ENCODE assay signal across 12 cellular contexts in the genomic region with DNA sequence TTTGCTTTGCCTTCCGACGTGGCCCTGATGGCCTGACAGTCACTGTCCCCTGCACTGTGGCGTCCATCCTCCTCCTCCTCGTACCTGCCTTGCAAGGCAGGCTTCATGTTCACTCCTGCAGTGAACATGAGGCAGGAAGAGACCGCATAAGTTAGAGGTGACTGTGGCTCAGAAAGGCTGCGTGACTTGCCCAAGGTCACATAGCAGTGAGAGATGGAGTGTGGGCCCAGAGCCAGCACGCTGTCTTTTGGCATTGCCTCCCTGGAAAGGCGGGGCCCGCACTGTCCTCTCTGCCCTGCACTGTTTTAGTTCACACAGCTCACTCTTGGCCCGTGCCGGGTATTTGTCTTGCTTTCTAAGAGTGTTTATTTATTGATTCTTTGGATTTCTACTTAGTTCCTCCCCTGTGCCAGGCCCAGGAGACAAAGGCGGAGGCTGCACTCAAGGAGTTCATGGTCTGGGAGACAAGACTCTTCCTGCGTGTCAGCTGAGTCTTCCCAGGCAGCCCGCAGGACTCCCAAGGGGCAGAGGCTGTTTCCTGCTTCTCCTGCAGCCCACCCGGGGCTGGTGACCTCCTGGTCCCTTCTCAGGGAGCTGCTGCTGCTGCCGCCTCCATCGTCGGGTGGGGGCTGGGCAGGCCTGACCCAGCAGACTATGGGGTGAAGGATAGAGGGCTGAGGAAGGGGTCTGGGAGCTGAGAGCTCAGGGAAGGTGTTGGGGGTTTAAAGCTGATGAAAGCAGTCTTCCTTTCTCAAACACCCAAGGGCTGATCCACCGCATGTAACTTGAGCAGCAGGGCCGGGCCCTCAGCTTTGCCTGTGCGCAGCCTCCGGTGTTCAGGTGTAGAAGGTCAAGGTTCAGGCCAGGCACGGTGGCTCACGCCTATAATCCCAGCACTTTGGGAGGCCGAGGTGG. TPM values are rescaled to one million over a fixed set of nuclear protein-coding genes. Genes with fewer than 3 reads are reported as not detected.
DNase-seq lines count a peak whose midpoint lies in the region; ATAC-seq, FAIRE-seq and TF ChIP-seq lines count a peak whose summit lies in the region.
"Had no signal": no experiment of that assay in that cellular context is flagged by ENCODE, and none has a peak within 500 bp of the region (broad histone marks: within the 10 kb centered on the region; RNA-seq: fewer than 3 reads in every experiment).

No MANE protein-coding gene starts in this region.

- peak overlapping the region; percentile 47 to 52 for H3K27ac Mint-ChIP-seq in T-cell
- H3K27ac Mint-ChIP-seq: activated naive CD4-positive, alpha-beta T cell treated with anti-CD3 and anti-CD28 coated beads for 36 hours had no signal

- no peak for TF ChIP-seq POLR2A in heart left ventricle (IDR thresholded peaks at IDR 0.05)

- H3K4me3 Mint-ChIP-seq in T-cell, result no peak overlapping the region
- H3K4me3 Mint-ChIP-seq: activated naive CD4-positive, alpha-beta T cell treated with anti-CD3 and anti-CD28 coated beads for 36 hours had no signal

- intact Hi-C loops in heart left ventricle (cut with DNase I), result loop anchor here in 8 of 10 donors (5.0 to 10.0 kb wide), 6 partner anchors 62 to 190 kb away; a partner anchor contains a TSS
- intact Hi-C loops in pancreas (cut with DNase I), result loop anchor here in 2 of 3 donors (5.0 to 10.0 kb wide), 2 partner anchors 100 to 102 kb away; no protein-coding TSS in a partner anchor

- FAIRE-seq in pancreas (lab: Jason Lieb, UNC), result no peak

- POLR2A ChIA-PET in T-cell (lab: Charles Lee), result no interaction called here

- no peaks in the 10 kb centered on the region for H3K27me3 ChIP-seq in BE2C
- H3K27me3 ChIP-seq in heart left ventricle, result no peaks in the 10 kb centered on the region
- H3K27me3 ChIP-seq in pancreas, result peaks cover 0 to 5% (median 0%) of the 10 kb centered on the region in 4 donors
- no peaks in the 10 kb centered on the region for H3K27me3 ChIP-seq in HAP-1 (ENCODE audit: low read depth)

- H3K4me1 ChIP-seq in BE2C (peaks cover 43% of the 10 kb centered on the region), heart left ventricle (peaks cover 2 to 55% (median 43%) of the 10 kb centered on the region in 12 donors), pancreas (peaks cover 9 to 14% (median 10%) of the 10 kb centered on the region in 3 donors), HAP-1 (no peaks in the 10 kb centered on the region)

- 46 to 57% (median 51%) methylated on average over 23 to 25 of the region's 25 CpGs for WGBS in heart left ventricle, 4 donors
- 20% methylated on average over 25 of the region's 25 CpGs for WGBS in pancreas, 2 donors

- no peaks in the 10 kb centered on the region for H3K9me3 Mint-ChIP-seq in T-cell
- H3K9me3 Mint-ChIP-seq: activated naive CD4-positive, alpha-beta T cell treated with anti-CD3 and anti-CD28 coated beads for 36 hours had no signal

- in situ Hi-C loops in HAP-1 (cut with MboI; ENCODE audit: low sequenced_read_pairs), result loop anchor here (10.0 kb wide), 1 partner anchor 100 kb away; no protein-coding TSS in a partner anchor

- TF ChIP-seq CTCF in BE2C (IDR thresholded peaks at IDR 0.05; ENCODE audit: low read depth, low read length) (no peak), heart left ventricle (IDR thresholded peaks at IDR 0.05) (no peak), pancreas (IDR thresholded peaks at IDR 0.05) (no peak)

- no peaks in the 10 kb centered on the region for H3K27me3 Mint-ChIP-seq in T-cell

- H3K4me3 ChIP-seq in BE2C (ENCODE audit: low read depth, low read length) (no peak overlapping the region), heart left ventricle (no peak overlapping the region), pancreas (no peak overlapping the region), HAP-1 (no peak overlapping the region)

- ATAC-seq in T-cell (replicated peaks in 1 of 4) (no peak), heart left ventricle (peak; percentile 17 to 41 (median 38)), pancreas (peak; percentile 58 to 84 (median 74)), HG02973 (IDR thresholded peaks at IDR 0.05; ENCODE audit: unreplicated experiment) (no peak)

- CTCF ChIA-PET in T-cell (lab: Charles Lee), result interaction anchor here (0.6 to 3.3 kb wide), 4 partner anchors 21 to 415 kb away, joined by 3 to 13 read pairs (median 8); no protein-coding TSS in a partner anchor

- peaks cover 30 to 37% (median 32%) of the 10 kb centered on the region in 3 donors for H3K4me1 Mint-ChIP-seq in T-cell

- H3K27ac ChIP-seq in heart left ventricle (peak overlapping the region in 11 of 12 donors; percentile 37 to 81 (median 62)), pancreas (peak overlapping the region in 2 of 4 donors; percentile 22 to 23)

- no peaks in the 10 kb centered on the region for H3K36me3 Mint-ChIP-seq in T-cell

- H3K36me3 ChIP-seq in BE2C (peaks cover 10% of the 10 kb centered on the region), heart left ventricle (no peaks in the 10 kb centered on the region), pancreas (no peaks in the 10 kb centered on the region), HAP-1 (replicated peaks) (no peaks in the 10 kb centered on the region)

- DNase-seq in BE2C (peak; percentile 73), T-cell (no peak), heart left ventricle (peak; percentile 60 to 86 (median 82)), pancreas (peak in 5 of 6 donors; percentile 76 to 91 (median 80)), HAP-1 (ENCODE audit: low spot score in 2 of 2) (no peak), NCI-H1694 (lab: John Stamatoyannopoulos, UW) (no peak)
- DNase-seq in stimulated activated CD4-positive, alpha-beta T cell treated with anti-CD3 and anti-CD28 coated beads, Interleukin-2, amount 100 ng/mL, for 48 hours, result no peak
- DNase-seq: activated naive CD4-positive, alpha-beta T cell treated with anti-CD3 and anti-CD28 coated beads for 36 hours; NCI-H1436; stimulated activated CD4-positive, alpha-beta T cell treated with anti-CD3 and anti-CD28 coated beads, Interleukin-15, amount 100 ng/mL, for 24 hours had no signal

- H3K9me3 ChIP-seq in BE2C (no peaks in the 10 kb centered on the region), heart left ventricle (no peaks in the 10 kb centered on the region), pancreas (no peaks in the 10 kb centered on the region), HAP-1 (no peaks in the 10 kb centered on the region)

RNA-seq across cellular contexts. Expression of a gene that starts 12.7 kb away (rescaled TPM):
- polyA plus RNA-seq in BE2C (2012; ENCODE audit: insufficient read depth, insufficient read length, low read depth), result 160 TPM
- total RNA-seq in T-cell, result under 1 TPM; 0.20 to 0.76 (median 0.65) TPM
- 10 to 100 TPM; 11.8 to 37.9 (median 21.9) TPM for total RNA-seq in heart left ventricle
- 10 to 100 TPM; 16.7 to 25.9 TPM for polyA plus RNA-seq in heart left ventricle
- total RNA-seq in pancreas, result 10 to 100 TPM in 1 of 6 donors, 1 to 10 TPM in 5; 2.6 to 15.7 (median 6.5) TPM
- polyA plus RNA-seq in pancreas, result 10 to 100 TPM in 1 of 2 donors, 1 to 10 TPM in 1; 9.8 to 10.3 TPM
- total RNA-seq: activated naive CD4-positive, alpha-beta T cell treated with anti-CD3 and anti-CD28 coated beads for 36 hours had no signal

RNA-seq across cellular contexts. Expression of a gene that starts 15.0 kb away (rescaled TPM):
- polyA plus RNA-seq in BE2C (2012; ENCODE audit: insufficient read depth, insufficient read length, low read depth), result 44.2 TPM
- total RNA-seq in T-cell (1 to 10 TPM in 2 of 5 donors, under 1 TPM in 3; 0.66 to 1.3 (median 0.92) TPM), heart left ventricle (1 to 10 TPM; 1.1 to 4.9 (median 2.7) TPM), pancreas (1 to 10 TPM in 2 of 6 donors, under 1 TPM in 4; 0.55 to 3.0 (median 0.84) TPM)
- polyA plus RNA-seq in heart left ventricle (1 to 10 TPM; 1.2 to 7.6 TPM), pancreas (1 to 10 TPM; 5.2 to 7.3 TPM)
- total RNA-seq: activated naive CD4-positive, alpha-beta T cell treated with anti-CD3 and anti-CD28 coated beads for 36 hours; T-helper 2 cell treated with Interferon-gamma antibody and Interleukin-4, amounts not matched to agents 100 ng/mL and 5 ng/mL, for 36 hours had no signal

RNA-seq across cellular contexts. Expression of a gene that starts 23.6 kb away (rescaled TPM):
- polyA plus RNA-seq in BE2C (2012; ENCODE audit: insufficient read depth, insufficient read length, low read depth), result 4.0 TPM
- total RNA-seq in T-cell, result 10 to 100 TPM; 35.2 to 99.0 (median 74.0) TPM
- 10 to 100 TPM in 7 of 9 donors, 1 to 10 TPM in 2; 6.3 to 49.4 (median 14.1) TPM for total RNA-seq in heart left ventricle
- 10 to 100 TPM; 11.7 to 18.3 TPM for polyA plus RNA-seq in heart left ventricle
- total RNA-seq in pancreas, result 10 to 100 TPM; 19.0 to 50.1 (median 22.4) TPM
- 10 to 100 TPM; 18.0 to 41.8 TPM for polyA plus RNA-seq in pancreas

RNA-seq across cellular contexts. Expression of a gene that starts 57.5 kb away (rescaled TPM):
- 0.49 TPM for polyA plus RNA-seq in BE2C (2012; ENCODE audit: insufficient read depth, insufficient read length, low read depth)
- total RNA-seq in T-cell (not detected), heart left ventricle (not detected), pancreas (under 1 TPM in 1 of 6 donors, not detected in 5; 0.16 TPM)
- polyA plus RNA-seq in heart left ventricle (under 1 TPM in 1 of 2 donors, not detected in 1; 0.19 TPM), pancreas (under 1 TPM in 1 of 2 donors, not detected in 1; 0.23 TPM)
- total RNA-seq: activated naive CD4-positive, alpha-beta T cell treated with anti-CD3 and anti-CD28 coated beads for 36 hours; T-helper 2 cell treated with Interferon-gamma antibody and Interleukin-4, amounts not matched to agents 100 ng/mL and 5 ng/mL, for 36 hours had no signal

Comparison
In these comparisons a context has a peak if more than half of its experiments do, and no peak if none do; other contexts are left out.
1. DNase-seq: peak in BE2C (single experiment), heart left ventricle (5 of 5) and pancreas (5 of 6); none in T-cell (0 of 34), stimulated activated CD4-positive, alpha-beta T cell treated with anti-CD3 and anti-CD28 coated beads, Interleukin-2, amount 100 ng/mL, for 48 hours (0 of 2), HAP-1 (0 of 2) and NCI-H1694 (single experiment).
2. ATAC-seq: peak in heart left ventricle (4 of 4) and pancreas (4 of 4); none in T-cell (0 of 4) and HG02973 (single experiment).